In the genomic region with DNA sequence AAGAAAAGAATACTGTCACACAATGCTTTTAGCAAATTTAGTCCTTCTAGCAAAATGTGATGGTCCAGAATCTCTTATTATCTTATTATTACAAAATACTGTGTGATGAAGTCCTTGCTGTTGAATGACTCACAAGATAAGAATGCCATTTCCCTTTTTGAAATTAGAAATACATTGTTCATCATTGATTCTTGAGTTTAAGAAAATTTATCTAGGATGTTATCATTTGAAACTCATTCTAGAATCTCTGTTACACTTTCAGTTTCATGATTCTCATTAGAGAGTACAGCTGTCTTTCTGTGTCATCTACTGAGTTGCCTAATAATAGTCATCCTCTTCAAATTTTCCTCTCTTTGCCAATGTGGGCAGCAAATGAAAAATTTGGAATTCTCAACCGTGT, we compare ENCODE assay signal across 1 cellular context.
TF ChIP-seq lines count a peak whose summit lies in the region.

No MANE protein-coding gene starts in this region.

TF ChIP-seq in GM12878, 131 proteins besides CTCF, POLR2A, EP300 and RAD21:
- TF ChIP-seq RCOR1 (conservative IDR thresholded peaks at IDR 0.05; ENCODE audit: low read depth, low read length) = no peak
- no peak for TF ChIP-seq LARP7 (IDR thresholded peaks at IDR 0.05)
- no peak for TF ChIP-seq MYC (IDR thresholded peaks at IDR 0.05; ENCODE audit: insufficient read depth, insufficient read length, insufficient replicate concordance, low read length, severe bottlenecking)
- no peak for TF ChIP-seq RELA (IDR thresholded peaks at IDR 0.05; ENCODE audit: borderline replicate concordance, partially characterized antibody)
- TF ChIP-seq BACH1 (IDR thresholded peaks at IDR 0.05; ENCODE audit: borderline replicate concordance) = no peak
- TF ChIP-seq, protein P1, sequence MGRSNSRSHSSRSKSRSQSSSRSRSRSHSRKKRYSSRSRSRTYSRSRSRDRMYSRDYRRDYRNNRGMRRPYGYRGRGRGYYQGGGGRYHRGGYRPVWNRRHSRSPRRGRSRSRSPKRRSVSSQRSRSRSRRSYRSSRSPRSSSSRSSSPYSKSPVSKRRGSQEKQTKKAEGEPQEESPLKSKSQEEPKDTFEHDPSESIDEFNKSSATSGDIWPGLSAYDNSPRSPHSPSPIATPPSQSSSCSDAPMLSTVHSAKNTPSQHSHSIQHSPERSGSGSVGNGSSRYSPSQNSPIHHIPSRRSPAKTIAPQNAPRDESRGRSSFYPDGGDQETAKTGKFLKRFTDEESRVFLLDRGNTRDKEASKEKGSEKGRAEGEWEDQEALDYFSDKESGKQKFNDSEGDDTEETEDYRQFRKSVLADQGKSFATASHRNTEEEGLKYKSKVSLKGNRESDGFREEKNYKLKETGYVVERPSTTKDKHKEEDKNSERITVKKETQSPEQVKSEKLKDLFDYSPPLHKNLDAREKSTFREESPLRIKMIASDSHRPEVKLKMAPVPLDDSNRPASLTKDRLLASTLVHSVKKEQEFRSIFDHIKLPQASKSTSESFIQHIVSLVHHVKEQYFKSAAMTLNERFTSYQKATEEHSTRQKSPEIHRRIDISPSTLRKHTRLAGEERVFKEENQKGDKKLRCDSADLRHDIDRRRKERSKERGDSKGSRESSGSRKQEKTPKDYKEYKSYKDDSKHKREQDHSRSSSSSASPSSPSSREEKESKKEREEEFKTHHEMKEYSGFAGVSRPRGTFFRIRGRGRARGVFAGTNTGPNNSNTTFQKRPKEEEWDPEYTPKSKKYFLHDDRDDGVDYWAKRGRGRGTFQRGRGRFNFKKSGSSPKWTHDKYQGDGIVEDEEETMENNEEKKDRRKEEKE (IDR thresholded peaks at IDR 0.05) = no peak
- no peak for TF ChIP-seq NR2C1 (IDR thresholded peaks at IDR 0.05)
- no peak for TF ChIP-seq ATF7 (IDR thresholded peaks at IDR 0.05; ENCODE audit: low read depth)
- TF ChIP-seq CBFB (IDR thresholded peaks at IDR 0.05; ENCODE audit: low read depth) = no peak
- TF ChIP-seq JUND (IDR thresholded peaks at IDR 0.05; ENCODE audit: low read depth, low read length) = no peak
- TF ChIP-seq, protein P2, sequence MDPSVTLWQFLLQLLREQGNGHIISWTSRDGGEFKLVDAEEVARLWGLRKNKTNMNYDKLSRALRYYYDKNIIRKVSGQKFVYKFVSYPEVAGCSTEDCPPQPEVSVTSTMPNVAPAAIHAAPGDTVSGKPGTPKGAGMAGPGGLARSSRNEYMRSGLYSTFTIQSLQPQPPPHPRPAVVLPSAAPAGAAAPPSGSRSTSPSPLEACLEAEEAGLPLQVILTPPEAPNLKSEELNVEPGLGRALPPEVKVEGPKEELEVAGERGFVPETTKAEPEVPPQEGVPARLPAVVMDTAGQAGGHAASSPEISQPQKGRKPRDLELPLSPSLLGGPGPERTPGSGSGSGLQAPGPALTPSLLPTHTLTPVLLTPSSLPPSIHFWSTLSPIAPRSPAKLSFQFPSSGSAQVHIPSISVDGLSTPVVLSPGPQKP (IDR thresholded peaks at IDR 0.05; ENCODE audit: low read depth, low read length) = no peak
- no peak for TF ChIP-seq GATAD2B (conservative IDR thresholded peaks at IDR 0.05; ENCODE audit: low read depth)
- TF ChIP-seq BMI1 (IDR thresholded peaks at IDR 0.05; ENCODE audit: borderline replicate concordance) = no peak
- TF ChIP-seq POLR2AphosphoS2 (IDR thresholded peaks at IDR 0.05; ENCODE audit: low read depth, low read length) = no peak
- TF ChIP-seq, protein P3, sequence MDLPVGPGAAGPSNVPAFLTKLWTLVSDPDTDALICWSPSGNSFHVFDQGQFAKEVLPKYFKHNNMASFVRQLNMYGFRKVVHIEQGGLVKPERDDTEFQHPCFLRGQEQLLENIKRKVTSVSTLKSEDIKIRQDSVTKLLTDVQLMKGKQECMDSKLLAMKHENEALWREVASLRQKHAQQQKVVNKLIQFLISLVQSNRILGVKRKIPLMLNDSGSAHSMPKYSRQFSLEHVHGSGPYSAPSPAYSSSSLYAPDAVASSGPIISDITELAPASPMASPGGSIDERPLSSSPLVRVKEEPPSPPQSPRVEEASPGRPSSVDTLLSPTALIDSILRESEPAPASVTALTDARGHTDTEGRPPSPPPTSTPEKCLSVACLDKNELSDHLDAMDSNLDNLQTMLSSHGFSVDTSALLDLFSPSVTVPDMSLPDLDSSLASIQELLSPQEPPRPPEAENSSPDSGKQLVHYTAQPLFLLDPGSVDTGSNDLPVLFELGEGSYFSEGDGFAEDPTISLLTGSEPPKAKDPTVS (IDR thresholded peaks at IDR 0.05; ENCODE audit: low read depth, low read length) = no peak
- TF ChIP-seq CREB1 (IDR thresholded peaks at IDR 0.05; ENCODE audit: low read depth) = no peak
- no peak for TF ChIP-seq NFIC (IDR thresholded peaks at IDR 0.05; ENCODE audit: low read depth, low read length)
- TF ChIP-seq CREM (IDR thresholded peaks at IDR 0.05; ENCODE audit: low read depth) = no peak
- TF ChIP-seq, protein P4, sequence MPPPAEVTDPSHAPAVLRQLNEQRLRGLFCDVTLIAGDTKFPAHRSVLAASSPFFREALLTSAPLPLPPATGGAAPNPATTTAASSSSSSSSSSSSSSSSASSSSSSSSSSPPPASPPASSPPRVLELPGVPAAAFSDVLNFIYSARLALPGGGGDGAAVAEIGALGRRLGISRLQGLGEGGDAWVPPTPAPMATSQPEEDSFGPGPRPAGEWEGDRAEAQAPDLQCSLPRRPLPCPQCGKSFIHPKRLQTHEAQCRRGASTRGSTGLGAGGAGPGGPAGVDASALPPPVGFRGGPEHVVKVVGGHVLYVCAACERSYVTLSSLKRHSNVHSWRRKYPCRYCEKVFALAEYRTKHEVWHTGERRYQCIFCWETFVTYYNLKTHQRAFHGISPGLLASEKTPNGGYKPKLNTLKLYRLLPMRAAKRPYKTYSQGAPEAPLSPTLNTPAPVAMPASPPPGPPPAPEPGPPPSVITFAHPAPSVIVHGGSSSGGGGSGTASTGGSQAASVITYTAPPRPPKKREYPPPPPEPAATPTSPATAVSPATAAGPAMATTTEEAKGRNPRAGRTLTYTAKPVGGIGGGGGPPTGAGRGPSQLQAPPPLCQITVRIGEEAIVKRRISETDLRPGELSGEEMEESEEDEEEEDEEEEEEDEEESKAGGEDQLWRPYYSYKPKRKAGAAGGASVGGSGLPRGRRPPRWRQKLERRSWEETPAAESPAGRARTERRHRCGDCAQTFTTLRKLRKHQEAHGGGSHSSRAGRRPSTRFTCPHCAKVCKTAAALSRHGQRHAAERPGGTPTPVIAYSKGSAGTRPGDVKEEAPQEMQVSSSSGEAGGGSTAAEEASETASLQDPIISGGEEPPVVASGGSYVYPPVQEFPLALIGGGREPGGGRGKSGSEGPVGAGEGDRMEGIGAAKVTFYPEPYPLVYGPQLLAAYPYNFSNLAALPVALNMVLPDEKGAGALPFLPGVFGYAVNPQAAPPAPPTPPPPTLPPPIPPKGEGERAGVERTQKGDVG (CRISPR knock-in tag; IDR thresholded peaks at IDR 0.05) = no peak
